ENCODE assay signal across 23 cellular contexts in the genomic region with DNA sequence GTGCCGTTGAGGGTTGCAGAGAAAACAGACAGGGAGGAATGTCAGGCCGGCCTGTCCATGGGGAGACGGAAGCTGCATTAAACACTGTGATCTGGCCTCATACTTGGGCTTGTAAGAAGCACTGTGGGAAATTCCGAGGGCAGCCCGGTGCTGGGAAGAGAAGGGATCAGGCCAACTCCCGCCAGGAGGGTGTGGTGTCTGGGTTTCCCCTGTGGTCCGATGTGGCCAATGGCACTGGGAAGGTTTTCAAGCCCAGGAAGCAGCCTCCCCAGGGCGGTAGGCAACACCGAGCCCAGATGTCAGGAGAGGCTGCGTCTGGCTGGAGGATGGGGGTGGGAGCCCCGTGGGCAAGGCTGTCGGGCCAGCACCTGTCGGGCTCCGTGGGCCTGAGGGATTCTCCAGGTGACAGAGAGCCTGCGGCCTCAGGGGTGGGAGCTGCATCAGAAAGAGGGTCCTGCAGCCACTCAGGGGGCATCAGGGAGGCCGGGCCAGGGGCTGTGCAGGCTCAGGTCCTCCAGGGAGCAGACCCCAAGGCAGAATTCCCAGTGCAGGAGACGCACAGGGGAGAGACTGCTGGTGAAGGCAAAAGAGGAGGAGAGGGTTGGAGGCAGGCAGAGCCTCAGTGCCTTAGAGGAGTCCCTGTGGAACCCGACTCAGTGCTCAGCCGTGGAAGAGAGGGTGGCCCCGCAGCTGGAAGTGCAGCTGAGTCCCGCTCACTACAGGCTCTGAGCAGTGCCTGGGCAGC. TPM values are rescaled to one million over a fixed set of nuclear protein-coding genes. Genes with fewer than 3 reads are reported as not detected.
DNase-seq lines count a peak whose midpoint lies in the region; ATAC-seq and TF ChIP-seq lines count a peak whose summit lies in the region.
"Had no signal": no experiment of that assay in that cellular context is flagged by ENCODE, and none has a peak within 500 bp of the region (broad histone marks: within the 10 kb centered on the region; RNA-seq: fewer than 3 reads in every experiment).

No MANE protein-coding gene starts in this region.

- no peak for TF ChIP-seq CTCF in body of pancreas (IDR thresholded peaks at IDR 0.05)

- peaks cover 60% of the 10 kb centered on the region for H3K36me3 Mint-ChIP-seq in T-helper 2 cell treated with Interferon-gamma antibody and Interleukin-4, amounts not matched to agents 5 μg/mL and 100 μg/mL, for 36 hours (ENCODE audit: low read depth)
- H3K36me3 Mint-ChIP-seq: CD14-positive monocyte had no signal

- H3K9me3 ChIP-seq in body of pancreas = no peaks in the 10 kb centered on the region
- H3K9me3 ChIP-seq: colonic mucosa, gastroesophageal sphincter, left lung, SK-N-SH had no signal

- no peak for DNase-seq in T-helper 2 cell treated with Interferon-gamma antibody and Interleukin-4, amounts not matched to agents 5 μg/mL and 100 μg/mL, for 36 hours (ENCODE audit: low spot score)
- DNase-seq in T-helper 2 cell = no peak
- peak; percentile 14 for DNase-seq in Caki2 (ENCODE audit: low read depth)
- DNase-seq in body of pancreas = no peak
- peak; percentile 72 for DNase-seq in mesenteric fat pad (ENCODE audit: low spot score)
- DNase-seq in NCI-H1105 (lab: John Stamatoyannopoulos, UW) = no peak
- no peak for DNase-seq in SW480 (ENCODE audit: low spot score)
- DNase-seq: amygdala, colonic mucosa, left lung, NCI-H1436, NCI-H2171 treated with DMSO at 0.1 percent for 48 hours, NCI-H774, PC-9 had no signal

- H3K9me3 Mint-ChIP-seq in T-helper 2 cell treated with Interferon-gamma antibody and Interleukin-4, amounts not matched to agents 5 μg/mL and 100 μg/mL, for 36 hours = no peaks in the 10 kb centered on the region
- H3K9me3 Mint-ChIP-seq: activated T-helper 17 cell treated with anti-CD3 and anti-CD28 coated beads, Interleukin-2, amount 50 U/mL, for 72 hours; CD14-positive monocyte had no signal

- H3K4me3 ChIP-seq in body of pancreas = no peak overlapping the region
- H3K4me3 ChIP-seq: colonic mucosa, gastroesophageal sphincter, left lung, PC-9 had no signal

- peaks cover 45% of the 10 kb centered on the region for H3K4me1 Mint-ChIP-seq in T-helper 2 cell treated with Interferon-gamma antibody and Interleukin-4, amounts not matched to agents 5 μg/mL and 100 μg/mL, for 36 hours (ENCODE audit: low read depth)

- H3K4me3 Mint-ChIP-seq in T-helper 2 cell treated with Interferon-gamma antibody and Interleukin-4, amounts not matched to agents 5 μg/mL and 100 μg/mL, for 36 hours = no peak overlapping the region
- H3K4me3 Mint-ChIP-seq: activated T-helper 17 cell treated with anti-CD3 and anti-CD28 coated beads, Interleukin-2, amount 50 U/mL, for 72 hours; CD14-positive monocyte had no signal

- ATAC-seq in body of pancreas = peak; percentile 40
- ATAC-seq in HG03196 (IDR thresholded peaks at IDR 0.05; ENCODE audit: unreplicated experiment) = no peak
- ATAC-seq: gastroesophageal sphincter, left lung, sciatic nerve had no signal

- 62 to 69% methylated on average over 12 to 20 of the region's 21 CpGs for WGBS in body of pancreas, 2 donors

- H3K27ac ChIP-seq in body of pancreas = peak overlapping the region in 1 of 4 donors; percentile 15
- H3K27ac ChIP-seq: colonic mucosa, gastroesophageal sphincter, left lung, PC-9 had no signal

- intact Hi-C loops in body of pancreas (cut with DNase I) = no loop called here

- H3K27me3 Mint-ChIP-seq in T-helper 2 cell treated with Interferon-gamma antibody and Interleukin-4, amounts not matched to agents 5 μg/mL and 100 μg/mL, for 36 hours (ENCODE audit: low read depth) = no peaks in the 10 kb centered on the region
- H3K27me3 Mint-ChIP-seq: activated T-helper 17 cell treated with anti-CD3 and anti-CD28 coated beads, Interleukin-2, amount 50 U/mL, for 72 hours had no signal

- H3K4me1 ChIP-seq in body of pancreas = no peaks in the 10 kb centered on the region
- H3K4me1 ChIP-seq: colonic mucosa, gastroesophageal sphincter had no signal

- H3K27ac Mint-ChIP-seq in T-helper 2 cell treated with Interferon-gamma antibody and Interleukin-4, amounts not matched to agents 5 μg/mL and 100 μg/mL, for 36 hours = peak overlapping the region; percentile 16
- H3K27ac Mint-ChIP-seq: activated T-helper 17 cell treated with anti-CD3 and anti-CD28 coated beads, Interleukin-2, amount 50 U/mL, for 72 hours; CD14-positive monocyte had no signal

- no peak for TF ChIP-seq POLR2A in body of pancreas (IDR thresholded peaks at IDR 0.05)

- H3K27me3 ChIP-seq in body of pancreas = no peaks in the 10 kb centered on the region
- H3K27me3 ChIP-seq: colonic mucosa, left lung had no signal

- no peaks in the 10 kb centered on the region for H3K36me3 ChIP-seq in body of pancreas (replicated peaks in 1 of 2; ENCODE audit: insufficient read depth in 1 of 2, low read depth in 2 of 2)
- H3K36me3 ChIP-seq: colonic mucosa, gastroesophageal sphincter, left lung had no signal

- in situ Hi-C loops in Caki2 (cut with HindIII; ENCODE audit: low pct_unique_long_range_greater_than_20kb, low sequenced_read_pairs) = no loop called here

RNA-seq across cellular contexts. Expression of a gene that starts 8.4 kb away (rescaled TPM):
- total RNA-seq in Caki2 (2014; rRNA removed; shearing (Covaris generic); ENCODE audit: low replicate concordance) = not detected in 2 replicates
- total RNA-seq in body of pancreas (under 1 TPM in 1 of 2 donors, not detected in 1; 0.26 TPM), mesenteric fat pad (0.32 TPM)
- total RNA-seq: HT1080, LHCN-M2, osteocyte, PC-9 had no signal

RNA-seq across cellular contexts. Expression of a gene that starts 16.2 kb away (rescaled TPM):
- not detected in 2 replicates for total RNA-seq in Caki2 (2014; rRNA removed; shearing (Covaris generic); ENCODE audit: low replicate concordance)
- total RNA-seq in body of pancreas = 10 to 100 TPM; 12.5 to 12.7 TPM
- not detected for total RNA-seq in mesenteric fat pad
- total RNA-seq: HT1080, LHCN-M2, osteocyte, sciatic nerve had no signal

RNA-seq across cellular contexts. Expression of a gene that starts 45.7 kb away (rescaled TPM):
- not detected in 2 replicates for total RNA-seq in Caki2 (2014; rRNA removed; shearing (Covaris generic); ENCODE audit: low replicate concordance)
- total RNA-seq in body of pancreas (10 to 100 TPM in 1 of 2 donors, 1 to 10 TPM in 1; 3.0 to 66.4 TPM), mesenteric fat pad (not detected)
- total RNA-seq: activated T-helper 17 cell treated with anti-CD3 and anti-CD28 coated beads, Interleukin-2, amount 50 U/mL, for 72 hours; gastroesophageal sphincter; HT1080; left lung; LHCN-M2; osteocyte; sciatic nerve had no signal

Comparison
In these comparisons a context has a peak if more than half of its experiments do, and no peak if none do; other contexts are left out.
1. DNase-seq: peak in Caki2 (single experiment) and mesenteric fat pad (single experiment); none in T-helper 2 cell treated with Interferon-gamma antibody and Interleukin-4, amounts not matched to agents 5 μg/mL and 100 μg/mL, for 36 hours (single experiment), T-helper 2 cell (0 of 5), body of pancreas (0 of 4), NCI-H1105 (single experiment) and SW480 (single experiment).
2. RNA of a gene that starts 16.2 kb away (total RNA-seq): 12.5 to 12.7 TPM in body of pancreas; not detected in mesenteric fat pad (single experiment) and not detected in Caki2; every median in the first group is over 10 times any median in the second.